Comparison of ENCODE assay signal across 28 cellular contexts in genomic region chr17:22469941-22470340, GRCh38.
"Had no signal": no experiment of that assay in that cellular context is flagged by ENCODE, and none has a peak within 500 bp of the region (broad histone marks: within the 10 kb centered on the region; RNA-seq: fewer than 3 reads in every experiment).

No MANE protein-coding gene starts in this region.

- H3K36me3 ChIP-seq: neural progenitor cell, pancreas, prostate gland, right lobe of liver, sigmoid colon, suprapubic skin, tibial artery, transverse colon, upper lobe of right lung, uterus had no signal

- H3K27me3 Mint-ChIP-seq: naive thymus-derived CD4-positive, alpha-beta T cell; stimulated activated naive B cell treated with anti-CD40 and anti-IgM and Interleukin-4, amounts not matched to agents 10 μg/mL and 1 μg/mL and 100 μg/mL, for 72 hours; stimulated activated naive CD8-positive, alpha-beta T cell treated with anti-CD3 and anti-CD28 coated beads, Interleukin-15, Interleukin-2, amounts not matched to agents 100 ng/mL and 50 ng/mL, for 24 hours; type B pancreatic cell had no signal

- DNase-seq: naive thymus-derived CD4-positive, alpha-beta T cell; natural killer cell; occipital lobe; pancreas; retina; right cardiac atrium; right lobe of liver; sigmoid colon; small intestine; stimulated activated CD4-positive, alpha-beta T cell treated with anti-CD3 and anti-CD28 coated beads, Interleukin-15, amount 100 ng/mL, for 24 hours; stimulated activated CD4-positive, alpha-beta T cell treated with anti-CD3 and anti-CD28 coated beads, Interleukin-2, amount 100 ng/mL, for 24 hours; stimulated activated CD4-positive, alpha-beta T cell treated with anti-CD3 and anti-CD28 coated beads, Interleukin-2, amount 100 ng/mL, for 48 hours; stimulated activated CD4-positive, alpha-beta T cell treated with anti-CD3 and anti-CD28 coated beads, Interleukin-4, amount 100 ng/mL, for 24 hours; stimulated activated naive B cell treated with anti-CD40 and anti-IgM and Interleukin-4, amounts not matched to agents 10 μg/mL and 1 μg/mL and 100 μg/mL, for 72 hours; stimulated activated naive CD4-positive, alpha-beta T cell treated with Interleukin-2 at 50 U/mL for 16 hours; substantia nigra; testis; tibial artery; transverse colon; upper lobe of right lung; uterus had no signal

- H3K9me3 ChIP-seq: pancreas, prostate gland, right lobe of liver, sigmoid colon, suprapubic skin, testis, tibial artery, transverse colon, upper lobe of right lung, uterus had no signal

- H3K27me3 ChIP-seq: neural progenitor cell, pancreas, right lobe of liver, sigmoid colon, suprapubic skin, testis, tibial artery, transverse colon, upper lobe of right lung, uterus had no signal

- H2AFZ ChIP-seq: neural progenitor cell had no signal

- H3K4me3 ChIP-seq: neural progenitor cell, pancreas, prostate gland, right lobe of liver, sigmoid colon, suprapubic skin, testis, tibial artery, transverse colon, upper lobe of right lung, uterus had no signal

- H3K4me2 ChIP-seq: neural progenitor cell had no signal

- H3K27ac Mint-ChIP-seq: naive thymus-derived CD4-positive, alpha-beta T cell; natural killer cell; nephron; neural progenitor cell; stimulated activated effector memory CD8-positive, alpha-beta T cell treated with anti-CD3 and anti-CD28 coated beads, Interleukin-12 subunit alpha, Interleukin-12 subunit beta, amount 100 ng/mL, for 72 hours; stimulated activated naive B cell treated with anti-CD40 and anti-IgM and Interleukin-4, amounts not matched to agents 10 μg/mL and 1 μg/mL and 100 μg/mL, for 72 hours; stimulated activated naive CD8-positive, alpha-beta T cell treated with anti-CD3 and anti-CD28 coated beads, Interleukin-15, Interleukin-2, amounts not matched to agents 100 ng/mL and 50 ng/mL, for 24 hours; type B pancreatic cell had no signal

- H3K4me1 ChIP-seq: neural progenitor cell, pancreas, prostate gland, right lobe of liver, sigmoid colon, suprapubic skin, testis, tibial artery, transverse colon, upper lobe of right lung, uterus had no signal

- H3K36me3 Mint-ChIP-seq: naive thymus-derived CD4-positive, alpha-beta T cell; neural progenitor cell; stimulated activated effector memory CD8-positive, alpha-beta T cell treated with anti-CD3 and anti-CD28 coated beads, Interleukin-12 subunit alpha, Interleukin-12 subunit beta, amount 100 ng/mL, for 72 hours; stimulated activated naive B cell treated with anti-CD40 and anti-IgM and Interleukin-4, amounts not matched to agents 10 μg/mL and 1 μg/mL and 100 μg/mL, for 72 hours; type B pancreatic cell had no signal

- H3K9ac ChIP-seq: neural progenitor cell had no signal

- H3K4me3 Mint-ChIP-seq: naive thymus-derived CD4-positive, alpha-beta T cell; natural killer cell; nephron; neural progenitor cell; stimulated activated effector memory CD8-positive, alpha-beta T cell treated with anti-CD3 and anti-CD28 coated beads, Interleukin-12 subunit alpha, Interleukin-12 subunit beta, amount 100 ng/mL, for 72 hours; stimulated activated naive B cell treated with anti-CD40 and anti-IgM and Interleukin-4, amounts not matched to agents 10 μg/mL and 1 μg/mL and 100 μg/mL, for 72 hours; stimulated activated naive CD8-positive, alpha-beta T cell treated with anti-CD3 and anti-CD28 coated beads, Interleukin-15, Interleukin-2, amounts not matched to agents 100 ng/mL and 50 ng/mL, for 24 hours; type B pancreatic cell had no signal

- H3K27ac ChIP-seq: neural progenitor cell, pancreas, prostate gland, right lobe of liver, sigmoid colon, suprapubic skin, testis, tibial artery, transverse colon, upper lobe of right lung, uterus had no signal

- H3K4me1 Mint-ChIP-seq: naive thymus-derived CD4-positive, alpha-beta T cell; natural killer cell; nephron; neural progenitor cell; stimulated activated effector memory CD8-positive, alpha-beta T cell treated with anti-CD3 and anti-CD28 coated beads, Interleukin-12 subunit alpha, Interleukin-12 subunit beta, amount 100 ng/mL, for 72 hours; stimulated activated naive B cell treated with anti-CD40 and anti-IgM and Interleukin-4, amounts not matched to agents 10 μg/mL and 1 μg/mL and 100 μg/mL, for 72 hours had no signal

- ATAC-seq: naive thymus-derived CD4-positive, alpha-beta T cell; natural killer cell; pancreas; right cardiac atrium; right lobe of liver; stimulated activated effector memory CD8-positive, alpha-beta T cell treated with anti-CD3 and anti-CD28 coated beads, Interleukin-12 subunit alpha, Interleukin-12 subunit beta, amount 100 ng/mL, for 72 hours; stimulated activated naive B cell treated with anti-CD40 and anti-IgM and Interleukin-4, amounts not matched to agents 10 μg/mL and 1 μg/mL and 100 μg/mL, for 72 hours; upper lobe of right lung had no signal
